ENCODE assay signal across 1 cellular context in genomic region chr19:14529254-14530004, GRCh38.
TF ChIP-seq lines count a peak whose summit lies in the region.

Gene TECR, plus strand, starts transcription at chr19:14529594. Its CDS starts 103 bp downstream, at chr19:14529697.

TF ChIP-seq in GM12878, 131 proteins besides CTCF, POLR2A, EP300 and RAD21 (continued from another document):
- TF ChIP-seq REST (IDR thresholded peaks at IDR 0.05; ENCODE audit: low read depth, low read length) (no peak), SUPT20H (IDR thresholded peaks at IDR 0.05; ENCODE audit: borderline replicate concordance, control insufficient read depth, low read depth, low read length) (no peak), CHD1 (IDR thresholded peaks at IDR 0.05; ENCODE audit: low read depth, low read length) (no peak), MYB (IDR thresholded peaks at IDR 0.05; ENCODE audit: borderline replicate concordance, low read depth, low read length) (no peak), ZBTB4 (CRISPR knock-in tag; IDR thresholded peaks at IDR 0.05) (no peak), TCF3 (IDR thresholded peaks at IDR 0.05; ENCODE audit: borderline replicate concordance, insufficient read depth, low read depth, low read length) (no peak), STAT1 (conservative IDR thresholded peaks at IDR 0.05) (peak; percentile 79; the same call in 1 of the 2 replicates), CREM (IDR thresholded peaks at IDR 0.05; ENCODE audit: low read depth) (peak; percentile 30; the same call in 1 of the 2 replicates), ZBED1 (IDR thresholded peaks at IDR 0.05; ENCODE audit: borderline replicate concordance) (no peak), USF1 (IDR thresholded peaks at IDR 0.05; ENCODE audit: borderline replicate concordance, extremely low read length, insufficient read depth, low read depth, low read length) (peak; percentile 17), ATF2 (IDR thresholded peaks at IDR 0.05; ENCODE audit: low read length) (no peak), BHLHE40 (IDR thresholded peaks at IDR 0.05; ENCODE audit: borderline replicate concordance in 1 of 2, low read depth in 2 of 2, low read length in 1 of 2) (peak in 1 of 2 experiments; percentile 77; a peak in 1 of 4 replicates), SMAD5 (IDR thresholded peaks at IDR 0.05; ENCODE audit: low read depth) (peak; percentile 91), GATAD2B (conservative IDR thresholded peaks at IDR 0.05; ENCODE audit: low read depth) (no peak; the same call in none of the 2 replicates), BACH1 (IDR thresholded peaks at IDR 0.05; ENCODE audit: borderline replicate concordance) (peak; percentile 66; the same call in 1 of the 2 replicates), CEBPZ (IDR thresholded peaks at IDR 0.05; ENCODE audit: low read depth, low read length) (no peak), ETV6 (conservative IDR thresholded peaks at IDR 0.05 in 1 of 2, IDR thresholded peaks at IDR 0.05 in 1 of 2; ENCODE audit: borderline replicate concordance in 1 of 2, low read depth in 1 of 2) (no peak), HDGF (IDR thresholded peaks at IDR 0.05) (peak; percentile 95), BCL11A (IDR thresholded peaks at IDR 0.05; ENCODE audit: low read depth, low read length) (no peak), PKNOX1 (IDR thresholded peaks at IDR 0.05) (peak; percentile 99), RAD51 (IDR thresholded peaks at IDR 0.05) (no peak), HCFC1 (IDR thresholded peaks at IDR 0.05; ENCODE audit: low read length) (0 out of 2 replicates have a peak, but pooled peaks have one; percentile 10), CHD4 (IDR thresholded peaks at IDR 0.05) (no peak), E2F8 (IDR thresholded peaks at IDR 0.05; ENCODE audit: low read depth, partially characterized antibody) (no peak), DPF2 (IDR thresholded peaks at IDR 0.05) (peak; percentile 98; the same call in 1 of the 2 replicates), SPI1 (IDR thresholded peaks at IDR 0.05; ENCODE audit: borderline replicate concordance, insufficient read depth, low read depth, low read length) (no peak), ZBTB11 (CRISPR knock-in tag; IDR thresholded peaks at IDR 0.05) (no peak), ZNF274 (IDR thresholded peaks at IDR 0.05; ENCODE audit: insufficient read depth, insufficient read length) (no peak), CEBPB (IDR thresholded peaks at IDR 0.05; ENCODE audit: borderline replicate concordance in 1 of 2, low read depth in 2 of 2, low read length in 2 of 2) (0 out of 4 replicates have a peak, but pooled peaks of 1 of the 2 experiments have one; percentile 8), KAT2A (conservative IDR thresholded peaks at IDR 0.05; ENCODE audit: control insufficient read depth, low read depth, low read length) (no peak)
TF ChIP-seq in GM12878: peak in this region for 49.
